ENCODE assay signal across 20 cellular contexts in genomic region chr19:47123406-47123805, GRCh38. TPM values are rescaled to one million over a fixed set of nuclear protein-coding genes. Genes with fewer than 3 reads are reported as not detected.
A peak's percentile ranks its signal among the peaks of the same experiment; 100 is the strongest.
DNase-seq lines count a peak whose midpoint lies in the region; ATAC-seq, FAIRE-seq and TF ChIP-seq lines count a peak whose summit lies in the region.
"Had no signal": no experiment of that assay in that cellular context is flagged by ENCODE, and none has a peak within 500 bp of the region (broad histone marks: within the 10 kb centered on the region; RNA-seq: fewer than 3 reads in every experiment).

No MANE protein-coding gene starts in this region.

- H3K27ac ChIP-seq in GM23248, result no peak overlapping the region
- no peak overlapping the region for H3K27ac ChIP-seq in kidney (ENCODE audit: low read depth in 2 of 2, low read length in 2 of 2)
- H3K27ac ChIP-seq in substantia nigra (ENCODE audit: low read depth, low read length, poor library complexity, severe bottlenecking), result no peak overlapping the region
- H3K27ac ChIP-seq: 22Rv1, BLaER1, KMS-11 had no signal

- DNase-seq in AG10803 (ENCODE audit: low read depth) (peak; percentile 61), GM23248 (peak; percentile 30), RPMI7951 (ENCODE audit: low read depth) (peak; percentile 16), foreskin fibroblast (peak; percentile 36 to 52), kidney (no peak), substantia nigra (lab: John Stamatoyannopoulos, UW) (no peak)
- DNase-seq in activated T-helper 1 cell treated with anti-CD3 and anti-CD28 coated beads, Interleukin-12 subunit alpha, Interleukin-12 subunit beta, Interleukin-2, Interleukin-4 antibody, amounts not matched to agents 30 ng/mL and 10 ng/mL and 1 ng/mL, durations not matched to agents 14 hours and 24 hours and 36 hours (ENCODE audit: low spot score), result no peak
- DNase-seq: Calu3; CD4-positive, alpha-beta memory T cell; H7 had no signal

- H3K4me1 ChIP-seq in GM23248 (ENCODE audit: insufficient read depth) (peaks cover 19% of the 10 kb centered on the region), kidney (ENCODE audit: control insufficient read depth in 1 of 2, insufficient read depth in 1 of 2, low read depth in 1 of 2, low read length in 2 of 2) (peaks cover 0 to 4% of the 10 kb centered on the region in 2 donors)

- no peaks in the 10 kb centered on the region for H3K79me2 ChIP-seq in GM23248 (ENCODE audit: insufficient read depth)

- H3K36me3 Mint-ChIP-seq in activated T-helper 1 cell treated with anti-CD3 and anti-CD28 coated beads, Interleukin-12 subunit alpha, Interleukin-12 subunit beta, Interleukin-2, Interleukin-4 antibody, amounts not matched to agents 30 ng/mL and 10 ng/mL and 1 ng/mL, durations not matched to agents 14 hours and 24 hours and 36 hours (ENCODE audit: low read depth), result no peaks in the 10 kb centered on the region
- H3K36me3 Mint-ChIP-seq: CD14-positive monocyte; CD4-positive, alpha-beta memory T cell had no signal

- peaks cover 19% of the 10 kb centered on the region for H3F3A ChIP-seq in GM23248 (ENCODE audit: insufficient read depth)

- no peak for FAIRE-seq in kidney (lab: Jason Lieb, UNC)
- FAIRE-seq: A549, GM12891, GM19239 had no signal

- in situ Hi-C loops in GM23248 (cut with MboI), result no loop called here

- H3K36me3 ChIP-seq in GM23248 (ENCODE audit: low read depth) (no peaks in the 10 kb centered on the region), kidney (ENCODE audit: control insufficient read depth in 1 of 2, insufficient read depth in 2 of 2, low read length in 2 of 2) (no peaks in the 10 kb centered on the region)
- H3K36me3 ChIP-seq: BLaER1 had no signal

- H4K20me1 ChIP-seq in GM23248 (ENCODE audit: insufficient read depth), result no peaks in the 10 kb centered on the region
- H4K20me1 ChIP-seq: BLaER1 had no signal

- TF ChIP-seq CTCF in AG10803 (conservative IDR thresholded peaks at IDR 0.05; ENCODE audit: low read length), result no peak
- no peak for TF ChIP-seq CTCF in foreskin fibroblast (IDR thresholded peaks at IDR 0.05; ENCODE audit: low read depth, low read length)
- no peak for TF ChIP-seq CTCF in kidney (IDR thresholded peaks at IDR 0.05; ENCODE audit: borderline replicate concordance, extremely low read depth, insufficient read depth)

- no peak overlapping the region for H3K4me3 ChIP-seq in AG10803 (ENCODE audit: low read length)
- no peak overlapping the region for H3K4me3 ChIP-seq in GM23248
- no peak overlapping the region for H3K4me3 ChIP-seq in foreskin fibroblast (ENCODE audit: low read depth in 1 of 2, low read length in 2 of 2)
- H3K4me3 ChIP-seq in kidney (ENCODE audit: low read length in 2 of 2), result no peak overlapping the region
- H3K4me3 ChIP-seq: A549, BLaER1, GM23338 had no signal

- H3K9me2 ChIP-seq in GM23248 (ENCODE audit: insufficient read depth), result no peaks in the 10 kb centered on the region

- H2AFZ ChIP-seq in GM23248, result no peak overlapping the region
- H2AFZ ChIP-seq: GM23338 had no signal

- H3K4me2 ChIP-seq in GM23248 (ENCODE audit: unreplicated experiment), result no peak overlapping the region
- H3K4me2 ChIP-seq: BLaER1, GM23338, KMS-11 had no signal

- H3K4me1 Mint-ChIP-seq in activated T-helper 1 cell treated with anti-CD3 and anti-CD28 coated beads, Interleukin-12 subunit alpha, Interleukin-12 subunit beta, Interleukin-2, Interleukin-4 antibody, amounts not matched to agents 30 ng/mL and 10 ng/mL and 1 ng/mL, durations not matched to agents 14 hours and 24 hours and 36 hours (ENCODE audit: low read depth), result no peaks in the 10 kb centered on the region

- intact Hi-C loops in kidney (cut with DNase I), result loop anchor here (5.0 kb wide), 1 partner anchor 41 kb away; no protein-coding TSS in a partner anchor
- intact Hi-C loops in activated T-helper 1 cell treated with anti-CD3 and anti-CD28 coated beads, Interleukin-12 subunit alpha, Interleukin-12 subunit beta, Interleukin-2, Interleukin-4 antibody, amounts not matched to agents 30 ng/mL and 10 ng/mL and 1 ng/mL, durations not matched to agents 14 hours and 24 hours and 36 hours (cut with micrococcal nuclease), result no loop called here

- H3K4me3 Mint-ChIP-seq in activated T-helper 1 cell treated with anti-CD3 and anti-CD28 coated beads, Interleukin-12 subunit alpha, Interleukin-12 subunit beta, Interleukin-2, Interleukin-4 antibody, amounts not matched to agents 30 ng/mL and 10 ng/mL and 1 ng/mL, durations not matched to agents 14 hours and 24 hours and 36 hours, result no peak overlapping the region
- H3K4me3 Mint-ChIP-seq: CD14-positive monocyte; CD4-positive, alpha-beta memory T cell; GM23338 had no signal

- no peaks in the 10 kb centered on the region for H3K27me3 ChIP-seq in GM23248 (replicated peaks; ENCODE audit: insufficient read depth)
- H3K27me3 ChIP-seq: BLaER1 had no signal

- no peak overlapping the region for H3K9ac ChIP-seq in GM23248
- no peak overlapping the region for H3K9ac ChIP-seq in kidney (ENCODE audit: low read length in 2 of 2)
- H3K9ac ChIP-seq: BLaER1, KMS-11 had no signal

- no peak overlapping the region for H3K27ac Mint-ChIP-seq in activated T-helper 1 cell treated with anti-CD3 and anti-CD28 coated beads, Interleukin-12 subunit alpha, Interleukin-12 subunit beta, Interleukin-2, Interleukin-4 antibody, amounts not matched to agents 30 ng/mL and 10 ng/mL and 1 ng/mL, durations not matched to agents 14 hours and 24 hours and 36 hours
- H3K27ac Mint-ChIP-seq: CD14-positive monocyte; CD4-positive, alpha-beta memory T cell; GM23338 had no signal

- ATAC-seq in GM19452 (IDR thresholded peaks at IDR 0.05; ENCODE audit: unreplicated experiment), result no peak
- ATAC-seq: GM23338, HCT116 had no signal

- peaks cover 5% of the 10 kb centered on the region for H3K27me3 Mint-ChIP-seq in activated T-helper 1 cell treated with anti-CD3 and anti-CD28 coated beads, Interleukin-12 subunit alpha, Interleukin-12 subunit beta, Interleukin-2, Interleukin-4 antibody, amounts not matched to agents 30 ng/mL and 10 ng/mL and 1 ng/mL, durations not matched to agents 14 hours and 24 hours and 36 hours (ENCODE audit: insufficient read depth)
- H3K27me3 Mint-ChIP-seq: CD4-positive, alpha-beta memory T cell had no signal

- H3K9me3 ChIP-seq in GM23248 (ENCODE audit: low read depth), result no peaks in the 10 kb centered on the region
- no peaks in the 10 kb centered on the region for H3K9me3 ChIP-seq in kidney (ENCODE audit: control insufficient read depth in 1 of 2, low read length in 2 of 2)
- H3K9me3 ChIP-seq: A549, BLaER1 had no signal

- WGBS in GM23248 (ENCODE audit: low coverage in 1 of 2, low lambda C conversion rate in 2 of 2, missing lambda C conversion rate in 2 of 2), 2 experiments, result 84% methylated on average over 7 of the region's 7 CpGs

- H3K9me3 Mint-ChIP-seq in activated T-helper 1 cell treated with anti-CD3 and anti-CD28 coated beads, Interleukin-12 subunit alpha, Interleukin-12 subunit beta, Interleukin-2, Interleukin-4 antibody, amounts not matched to agents 30 ng/mL and 10 ng/mL and 1 ng/mL, durations not matched to agents 14 hours and 24 hours and 36 hours, result no peaks in the 10 kb centered on the region
- H3K9me3 Mint-ChIP-seq: CD14-positive monocyte; CD4-positive, alpha-beta memory T cell; GM23338 had no signal

RNA-seq across cellular contexts. Expression of gene SAE1, which starts 7.2 kb away (rescaled TPM):
- total RNA-seq in GM23248 (2014; rRNA removed; shearing (Covaris generic)), result 132 and 177 TPM in 2 replicates
- polyA plus RNA-seq in GM23248 (2016; fragmentation: Nextera tagmentation; extraction: Ambion mirVana) (143 and 154 TPM in 2 replicates), kidney (ENCODE audit: insufficient read depth, low read depth, low replicate concordance) (39.5 TPM)
- 251 and 272 TPM in 2 replicates for total RNA-seq in RPMI7951 (2014; rRNA removed; shearing (Covaris generic))
- 49.4 TPM for total RNA-seq in kidney
- total RNA-seq in activated T-helper 1 cell treated with anti-CD3 and anti-CD28 coated beads, Interleukin-12 subunit alpha, Interleukin-12 subunit beta, Interleukin-2, Interleukin-4 antibody, amounts not matched to agents 30 ng/mL and 10 ng/mL and 1 ng/mL, durations not matched to agents 14 hours and 24 hours and 36 hours, result 141 and 142 TPM in 2 replicates

RNA-seq across cellular contexts. Expression of gene ZC3H4, which starts 9.8 kb away (rescaled TPM):
- total RNA-seq in GM23248 (2014; rRNA removed; shearing (Covaris generic)), result 9.1 and 9.9 TPM in 2 replicates
- polyA plus RNA-seq in GM23248 (2016; fragmentation: Nextera tagmentation; extraction: Ambion mirVana) (6.0 and 7.0 TPM in 2 replicates), kidney (ENCODE audit: insufficient read depth, low read depth, low replicate concordance) (5.7 TPM)
- 6.7 and 7.4 TPM in 2 replicates for total RNA-seq in RPMI7951 (2014; rRNA removed; shearing (Covaris generic))
- total RNA-seq in kidney, result 55.2 TPM
- 111 and 114 TPM in 2 replicates for total RNA-seq in activated T-helper 1 cell treated with anti-CD3 and anti-CD28 coated beads, Interleukin-12 subunit alpha, Interleukin-12 subunit beta, Interleukin-2, Interleukin-4 antibody, amounts not matched to agents 30 ng/mL and 10 ng/mL and 1 ng/mL, durations not matched to agents 14 hours and 24 hours and 36 hours

Comparison
In these comparisons a context has a peak if more than half of its experiments do, and no peak if none do; other contexts are left out.
1. DNase-seq: peak in AG10803 (single experiment), GM23248 (single experiment), RPMI7951 (single experiment) and foreskin fibroblast (2 of 2); none in kidney (single experiment), substantia nigra (0 of 49) and activated T-helper 1 cell treated with anti-CD3 and anti-CD28 coated beads, Interleukin-12 subunit alpha, Interleukin-12 subunit beta, Interleukin-2, Interleukin-4 antibody, amounts not matched to agents 30 ng/mL and 10 ng/mL and 1 ng/mL, durations not matched to agents 14 hours and 24 hours and 36 hours (single experiment).